ENCODE assay signal across 1 cellular context in the genomic region with DNA sequence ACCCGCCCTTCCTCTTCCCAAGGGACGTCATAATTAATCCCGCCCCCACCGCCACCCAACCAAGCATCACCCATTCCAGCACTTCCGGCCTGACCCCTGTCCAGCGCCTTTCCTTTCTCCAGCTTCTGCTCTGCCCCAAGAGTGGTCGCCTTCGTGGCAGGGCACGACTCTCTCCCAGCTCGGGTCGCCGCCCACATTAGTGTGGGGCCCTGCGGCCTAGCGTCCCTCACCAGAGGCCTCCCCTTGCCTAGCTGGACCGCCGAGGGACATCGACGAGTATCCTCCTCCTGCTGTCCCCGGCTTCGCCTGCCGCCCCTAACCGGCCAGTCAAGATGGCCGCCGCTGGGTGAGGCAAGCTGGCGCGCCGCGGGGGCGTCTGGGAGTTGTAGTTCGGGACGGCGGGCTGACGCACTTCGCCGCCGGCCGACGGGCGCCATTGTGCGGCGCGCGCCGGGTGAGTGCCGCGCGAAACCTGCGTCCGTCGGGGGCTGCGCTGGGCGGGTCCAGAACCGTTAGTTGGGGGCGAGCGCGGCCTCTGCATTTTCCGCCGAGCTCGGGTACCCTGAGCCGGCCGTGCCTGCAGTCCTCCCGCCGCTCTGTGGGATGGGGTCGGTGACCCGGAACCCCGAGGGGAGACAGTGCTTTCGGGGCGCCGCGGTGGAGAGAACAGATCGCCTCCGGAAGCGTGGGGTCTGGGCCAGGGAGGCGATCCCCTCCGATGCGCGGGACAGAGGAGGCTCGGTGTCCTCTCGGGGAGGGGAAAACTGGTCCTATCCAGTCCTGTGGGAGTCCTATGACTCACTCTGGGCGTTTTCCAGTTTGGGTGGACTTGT.
TF ChIP-seq lines count a peak whose summit lies in the region.

ZNF274 (plus strand) TSS at position 73 of the 833 bp plus-strand sequence. CDS start 905 bp downstream, outside the sequence.

TF ChIP-seq in HEK293, 187 proteins besides CTCF, POLR2A, EP300 and RAD21 (continued from another document):
- TF ChIP-seq ZBTB6 (tag by site-specific recombination; IDR thresholded peaks at IDR 0.05) (0 out of 2 replicates have a peak, but pooled peaks have one; percentile 10), ZNF302 (tag by site-specific recombination; IDR thresholded peaks at IDR 0.05; ENCODE audit: low read depth) (peak; percentile 22; the same call in 1 of the 2 replicates), ZBTB48 (tag by site-specific recombination; IDR thresholded peaks at IDR 0.05) (peak; percentile 92), ZNF549 (tag by site-specific recombination; IDR thresholded peaks at IDR 0.05) (peak; percentile 40; the same call in 1 of the 2 replicates), ZNF624 (tag by site-specific recombination; IDR thresholded peaks at IDR 0.05) (no peak), YY1 (tag by site-specific recombination; IDR thresholded peaks at IDR 0.05) (peak; percentile 97)
